Comparison of ENCODE assay signal across 13 cellular contexts in the genomic region with DNA sequence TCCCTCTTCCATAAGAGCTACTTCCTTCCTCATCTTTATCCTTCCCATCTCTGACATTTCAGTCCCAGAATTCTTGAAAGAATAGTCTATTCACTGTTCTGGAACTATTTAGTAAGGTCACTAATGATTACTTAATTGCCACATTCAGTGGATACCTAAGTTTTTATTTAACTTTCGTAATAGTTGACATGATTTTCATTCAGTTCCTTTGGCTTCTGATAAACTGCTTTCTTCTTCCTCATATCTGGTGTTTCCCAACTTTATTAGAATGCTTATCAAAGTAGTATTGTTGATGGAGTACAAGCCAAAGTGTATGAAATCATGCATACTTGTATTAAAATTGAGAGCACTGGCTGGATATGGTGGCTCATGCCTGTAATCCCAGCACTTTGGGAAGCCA. TPM values are rescaled to one million over a fixed set of nuclear protein-coding genes. Genes with fewer than 3 reads are reported as not detected.
DNase-seq lines count a peak whose midpoint lies in the region; ATAC-seq, FAIRE-seq and TF ChIP-seq lines count a peak whose summit lies in the region.
"Had no signal": no experiment of that assay in that cellular context is flagged by ENCODE, and none has a peak within 500 bp of the region (broad histone marks: within the 10 kb centered on the region; RNA-seq: fewer than 3 reads in every experiment).

No MANE protein-coding gene starts in this region.

- H3F3A ChIP-seq in DOHH2 (ENCODE audit: control insufficient read depth, insufficient read depth), result peaks cover 19% of the 10 kb centered on the region

- peaks cover 48% of the 10 kb centered on the region for H3K36me3 Mint-ChIP-seq in activated T-helper 2 cell treated with anti-CD3 and anti-CD28 coated beads, Interferon-gamma antibody, Interleukin-2, Interleukin-4, amounts not matched to agents 10 μg/mL and 5 μg/mL and 100 μg/mL, durations not matched to agents 14 hours and 24 hours and 36 hours (ENCODE audit: low read depth)

- H3K4me3 ChIP-seq in A549 (no peak overlapping the region), DOHH2 (ENCODE audit: low read length) (no peak overlapping the region; the same call in 1 of the 2 replicates), lung (no peak overlapping the region), ascending aorta (no peak overlapping the region)

- peaks cover 41% of the 10 kb centered on the region for H4K20me1 ChIP-seq in DOHH2 (ENCODE audit: control insufficient read depth, insufficient read depth, low read depth, low read length)

- DNase-seq in A549 (ENCODE audit: low read depth in 1 of 2, low spot score in 1 of 2) (no peak), lung (ENCODE audit: low spot score) (no peak), GM03348 (ENCODE audit: low spot score) (no peak), ascending aorta (ENCODE audit: low spot score in 2 of 2) (no peak)
- no peak for DNase-seq in activated T-helper 2 cell treated with anti-CD3 and anti-CD28 coated beads, Interferon-gamma antibody, Interleukin-2, Interleukin-4, amounts not matched to agents 10 μg/mL and 5 μg/mL and 100 μg/mL, durations not matched to agents 14 hours and 24 hours and 36 hours (ENCODE audit: low spot score)
- DNase-seq: activated effector memory CD4-positive, alpha-beta T cell treated with anti-CD3 and anti-CD28 coated beads, Interleukin-2, amount 50 U/mL, for 16 hours; cortex of kidney; foreskin keratinocyte; NCI-H1092 treated with DMSO at 0.1 percent for 48 hours; SHP77 had no signal

- WGBS in A549 (ENCODE audit: missing lambda C conversion rate), result 89% methylated on average over 1 of the region's 1 CpG
- WGBS in lung, 2 donors, result 37 to 47% methylated on average over 1 of the region's 1 CpG

- TF ChIP-seq CTCF in A549 (IDR thresholded peaks at IDR 0.05) (no peak), DOHH2 (IDR thresholded peaks at IDR 0.05; ENCODE audit: low read depth, low read length, poor library complexity, severe bottlenecking) (no peak), lung (IDR thresholded peaks at IDR 0.05; ENCODE audit: control extremely low read depth, extremely low read depth) (no peak), ascending aorta (IDR thresholded peaks at IDR 0.05) (no peak)

- intact Hi-C loops in activated T-helper 2 cell treated with anti-CD3 and anti-CD28 coated beads, Interferon-gamma antibody, Interleukin-2, Interleukin-4, amounts not matched to agents 10 μg/mL and 5 μg/mL and 100 μg/mL, durations not matched to agents 14 hours and 24 hours and 36 hours (cut with micrococcal nuclease), result loop anchor here (10.0 kb wide), 1 partner anchor 123 kb away; no protein-coding TSS in a partner anchor
- intact Hi-C loops in ascending aorta (cut with DNase I), result no loop called here

- no peak for TF ChIP-seq RAD21 in A549 (conservative IDR thresholded peaks at IDR 0.05 in 1 of 2, IDR thresholded peaks at IDR 0.05 in 1 of 2)

- H3K27ac Mint-ChIP-seq in activated T-helper 2 cell treated with anti-CD3 and anti-CD28 coated beads, Interferon-gamma antibody, Interleukin-2, Interleukin-4, amounts not matched to agents 10 μg/mL and 5 μg/mL and 100 μg/mL, durations not matched to agents 14 hours and 24 hours and 36 hours, result peak overlapping the region; percentile 3

- peaks cover 49% of the 10 kb centered on the region for H3K4me1 Mint-ChIP-seq in activated T-helper 2 cell treated with anti-CD3 and anti-CD28 coated beads, Interferon-gamma antibody, Interleukin-2, Interleukin-4, amounts not matched to agents 10 μg/mL and 5 μg/mL and 100 μg/mL, durations not matched to agents 14 hours and 24 hours and 36 hours (ENCODE audit: low read depth)

- H3K79me2 ChIP-seq in DOHH2 (ENCODE audit: control insufficient read depth, low read length), result peaks cover 100% of the 10 kb centered on the region

- H3K4me3 Mint-ChIP-seq in activated T-helper 2 cell treated with anti-CD3 and anti-CD28 coated beads, Interferon-gamma antibody, Interleukin-2, Interleukin-4, amounts not matched to agents 10 μg/mL and 5 μg/mL and 100 μg/mL, durations not matched to agents 14 hours and 24 hours and 36 hours (ENCODE audit: low read depth), result no peak overlapping the region

- H3K9me2 ChIP-seq in DOHH2 (replicated peaks; ENCODE audit: control insufficient read depth, low read length), result no peaks in the 10 kb centered on the region

- peaks cover 76% of the 10 kb centered on the region for H3K36me3 ChIP-seq in DOHH2 (ENCODE audit: control insufficient read depth, low read length)
- H3K36me3 ChIP-seq in lung (ENCODE audit: control insufficient read depth in 2 of 2, insufficient read depth in 2 of 2, low read length in 2 of 2), result peaks cover 0 to 3% of the 10 kb centered on the region in 2 donors
- peaks cover 3 to 12% of the 10 kb centered on the region in 2 donors for H3K36me3 ChIP-seq in ascending aorta

- H3K4me2 ChIP-seq in A549 (peak overlapping the region; percentile 15; the same call in 1 of the 3 replicates), DOHH2 (ENCODE audit: low read length) (peak overlapping the region; percentile 36)

- no peak overlapping the region for H3K27ac ChIP-seq in A549
- peak overlapping the region; percentile 20; the same call in 1 of the 2 replicates for H3K27ac ChIP-seq in DOHH2 (ENCODE audit: low read depth, low read length)
- no peak overlapping the region for H3K27ac ChIP-seq in lung (ENCODE audit: low read depth in 1 of 2, low read length in 1 of 2)
- peak overlapping the region in 1 of 2 donors; percentile 16 for H3K27ac ChIP-seq in ascending aorta
- H3K27ac ChIP-seq: foreskin keratinocyte had no signal

- POLR2A ChIA-PET in A549 (lab: Yijun Ruan, JAX), result interaction anchor here (1.0 kb wide), 1 partner anchor 11 kb away, joined by 4 read pairs; no protein-coding TSS in a partner anchor

- TF ChIP-seq EP300 in A549 (IDR thresholded peaks at IDR 0.05), result no peak

- H3K9me3 Mint-ChIP-seq in activated T-helper 2 cell treated with anti-CD3 and anti-CD28 coated beads, Interferon-gamma antibody, Interleukin-2, Interleukin-4, amounts not matched to agents 10 μg/mL and 5 μg/mL and 100 μg/mL, durations not matched to agents 14 hours and 24 hours and 36 hours, result no peaks in the 10 kb centered on the region

- H3K4me1 ChIP-seq in A549 (peaks cover 37% of the 10 kb centered on the region), DOHH2 (ENCODE audit: control insufficient read depth, low read length) (peaks cover 89% of the 10 kb centered on the region), lung (ENCODE audit: control insufficient read depth in 2 of 2, insufficient read depth in 2 of 2, low read length in 2 of 2) (peaks cover 3 to 11% of the 10 kb centered on the region in 2 donors), ascending aorta (peaks cover 0 to 17% of the 10 kb centered on the region in 2 donors)
- H3K4me1 ChIP-seq: foreskin keratinocyte had no signal

- H3K9me3 ChIP-seq in A549, result no peaks in the 10 kb centered on the region
- no peaks in the 10 kb centered on the region for H3K9me3 ChIP-seq in DOHH2 (ENCODE audit: control insufficient read depth, insufficient read depth, low read length)
- H3K9me3 ChIP-seq in lung (ENCODE audit: control insufficient read depth in 2 of 2, insufficient read depth in 1 of 2, low read length in 1 of 2), result no peaks in the 10 kb centered on the region
- H3K9me3 ChIP-seq in ascending aorta, result no peaks in the 10 kb centered on the region

- H3K27me3 ChIP-seq in DOHH2 (ENCODE audit: control insufficient read depth, low read length) (no peaks in the 10 kb centered on the region), lung (ENCODE audit: control insufficient read depth, insufficient read depth) (no peaks in the 10 kb centered on the region), ascending aorta (no peaks in the 10 kb centered on the region)
- H3K27me3 ChIP-seq: foreskin keratinocyte had no signal

- no peak for ATAC-seq in A549
- ATAC-seq in lung (ENCODE audit: insufficient read depth, low FRiP score), result peak; percentile 32
- ATAC-seq in GM21360 (IDR thresholded peaks at IDR 0.05; ENCODE audit: unreplicated experiment), result no peak
- no peak for ATAC-seq in HG02840 (IDR thresholded peaks at IDR 0.05; ENCODE audit: low FRiP score, unreplicated experiment)
- ATAC-seq: foreskin keratinocyte had no signal

- FAIRE-seq in A549 (lab: Jason Lieb, UNC), result no peak

- no peak for TF ChIP-seq POLR2A in A549 (IDR thresholded peaks at IDR 0.05; ENCODE audit: low read length)

- H3K27me3 Mint-ChIP-seq in activated T-helper 2 cell treated with anti-CD3 and anti-CD28 coated beads, Interferon-gamma antibody, Interleukin-2, Interleukin-4, amounts not matched to agents 10 μg/mL and 5 μg/mL and 100 μg/mL, durations not matched to agents 14 hours and 24 hours and 36 hours (ENCODE audit: low read depth), result no peaks in the 10 kb centered on the region

- CTCF ChIA-PET in A549 (lab: Yijun Ruan, JAX), result interaction anchor here (0.6 to 2.4 kb wide), 9 partner anchors 9 to 194 kb away, joined by 3 to 9 read pairs (median 3); a partner anchor contains a TSS

TF ChIP-seq in A549, 52 proteins besides CTCF, POLR2A, EP300 and RAD21:
- TF ChIP-seq RCOR1 (IDR thresholded peaks at IDR 0.05; ENCODE audit: low read depth, low read length), result no peak
- TF ChIP-seq BHLHE40 (IDR thresholded peaks at IDR 0.05; ENCODE audit: low read depth, low read length), result no peak
- TF ChIP-seq HOXB13 (CRISPR knock-in tag; IDR thresholded peaks at IDR 0.05; ENCODE audit: low read depth), result no peak
- TF ChIP-seq CBX2 (IDR thresholded peaks at IDR 0.05; ENCODE audit: borderline replicate concordance, low read depth), result no peak
- no peak for TF ChIP-seq HDAC2 (IDR thresholded peaks at IDR 0.05)
- TF ChIP-seq MAFK (IDR thresholded peaks at IDR 0.05; ENCODE audit: partially characterized antibody), result no peak
- TF ChIP-seq FOXS1 (CRISPR knock-in tag; IDR thresholded peaks at IDR 0.05), result no peak
- TF ChIP-seq FOSL2 (IDR thresholded peaks at IDR 0.05), result no peak
- TF ChIP-seq FOSL2 (CRISPR knock-in tag; IDR thresholded peaks at IDR 0.05), result no peak
TF ChIP-seq in A549: peak in this region for 0.

RNA-seq across cellular contexts. Expression of a gene that starts 10.8 kb away (rescaled TPM):
- polyA plus RNA-seq in A549 (2011; rRNA removed) (74.8 and 92.9 TPM in 2 replicates), A549 (2017; fragmentation: RNase III; extraction: RNeasy Plus Mini Kit Qiagen cat#74134 plus additional on column Dnase treatment) (114 to 116 TPM (median 115 TPM) in 3 replicates), lung (10 to 100 TPM; 84.1 to 97.8 TPM)
- 29.7 and 31.5 TPM in 2 replicates for polyA plus RNA-seq in A549 (2012; cell fraction: cytosol; rRNA removed)
- polyA plus RNA-seq in A549 (2012; cell fraction: nucleus; rRNA removed), result 15.0 and 21.9 TPM in 2 replicates
- 28.8 and 30.3 TPM in 2 replicates for polyA minus RNA-seq in A549 (2011; rRNA and poly(A)+ RNA removed)
- total RNA-seq in activated T-helper 2 cell treated with anti-CD3 and anti-CD28 coated beads, Interferon-gamma antibody, Interleukin-2, Interleukin-4, amounts not matched to agents 10 μg/mL and 5 μg/mL and 100 μg/mL, durations not matched to agents 14 hours and 24 hours and 36 hours, result 249 and 262 TPM in 2 replicates
- total RNA-seq in lung (10 to 100 TPM; 89.6 to 92.8 TPM), ascending aorta (65.9 TPM)
